8 cellular contexts compared by ENCODE assay signal in the genomic region with DNA sequence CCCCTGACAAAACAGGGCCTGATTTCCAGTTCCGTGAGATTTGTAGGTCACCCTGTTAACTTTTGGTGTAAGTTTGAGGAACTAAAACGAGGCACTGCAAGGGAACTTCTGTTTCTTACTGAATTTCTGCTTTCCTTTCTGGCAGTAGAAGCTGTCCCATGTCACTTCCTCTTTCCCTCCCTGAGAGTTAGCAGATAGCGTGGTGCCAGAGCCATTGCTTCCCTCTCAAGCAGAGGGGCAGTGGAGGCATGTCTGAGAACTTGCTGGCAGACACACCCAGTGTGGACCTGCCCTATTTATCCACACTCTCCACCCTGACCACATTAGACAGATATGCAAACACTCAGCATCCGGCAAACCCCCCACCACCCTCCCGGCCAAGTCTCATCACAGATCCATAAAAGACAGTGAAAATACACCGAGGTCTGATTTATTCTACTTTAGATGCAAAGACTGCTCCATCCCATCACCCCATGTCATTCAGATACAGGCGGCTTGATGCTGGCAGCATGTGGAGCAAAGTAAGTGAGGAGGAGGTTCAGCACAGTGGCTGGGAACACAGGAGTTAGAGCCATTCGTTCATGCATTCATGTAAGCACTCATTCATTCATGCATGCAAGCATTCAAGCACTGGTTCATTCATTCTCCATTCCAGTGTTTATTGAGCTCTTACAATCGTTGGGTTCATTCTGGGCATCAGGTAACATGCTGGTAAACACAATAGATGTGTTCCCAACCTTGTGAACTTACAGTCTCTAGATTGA.
DNase-seq lines count a peak whose midpoint lies in the region; ATAC-seq and TF ChIP-seq lines count a peak whose summit lies in the region.

No MANE protein-coding gene starts in this region.

- POLR2A ChIA-PET in OCI-LY7 (lab: Charles Lee) = interaction anchor here (0.6 to 1.0 kb wide), 4 partner anchors 11 to 481 kb away, joined by 3 to 6 read pairs (median 4); no protein-coding TSS in a partner anchor

- no peaks in the 10 kb centered on the region for H3K36me3 ChIP-seq in OCI-LY7 (ENCODE audit: insufficient read depth, low read length)

- no peaks in the 10 kb centered on the region for H3K79me2 ChIP-seq in OCI-LY7 (ENCODE audit: insufficient read depth, low read depth, low read length)

- ATAC-seq in HG02943 (IDR thresholded peaks at IDR 0.05; ENCODE audit: low read depth, unreplicated experiment) (peak; percentile 86), left colon (peak; percentile 97), HG02970 (IDR thresholded peaks at IDR 0.05; ENCODE audit: low FRiP score, unreplicated experiment) (no peak)

- peaks cover 21% of the 10 kb centered on the region for H3K4me1 ChIP-seq in OCI-LY7 (ENCODE audit: insufficient read depth, low read length, poor library complexity, severe bottlenecking)

- intact Hi-C loops in OCI-LY7 (cut with micrococcal nuclease; ENCODE audit: unreplicated experiment) (loop anchor here (10.0 kb wide), 1 partner anchor 291 kb away; no protein-coding TSS in a partner anchor), left colon (cut with DNase I, micrococcal nuclease) (no loop called here)

- H4K20me1 ChIP-seq in OCI-LY7 (ENCODE audit: insufficient read depth, low read length) = no peaks in the 10 kb centered on the region

- no TSS peak for BruUV-seq in OCI-LY7 (replicated peaks; lab: Mats Ljungman, UMichigan)

- H3K27ac ChIP-seq in OCI-LY7 (ENCODE audit: low read depth, low read length, poor library complexity, severe bottlenecking) = peak overlapping the region; percentile 15

- no peaks in the 10 kb centered on the region for H3K9me2 ChIP-seq in OCI-LY7 (ENCODE audit: insufficient read depth, low read length)

- H3K4me2 ChIP-seq in OCI-LY7 (ENCODE audit: low read length) = peak overlapping the region; percentile 65

- TF ChIP-seq CTCF in OCI-LY7 (conservative IDR thresholded peaks at IDR 0.05; ENCODE audit: low read length) = no peak

- H3K4me3 ChIP-seq in OCI-LY7 (ENCODE audit: low read depth, low read length, poor library complexity, severe bottlenecking) = peak overlapping the region; percentile 20

- peak overlapping the region; percentile 86 for H2AFZ ChIP-seq in OCI-LY7 (ENCODE audit: low read length)

- DNase-seq in NCI-H748 (lab: John Stamatoyannopoulos, UW; ENCODE audit: unreplicated experiment) = peak; percentile 35
- no peak for DNase-seq in NCI-H748 treated with DMSO at 0.1 percent for 48 hours (lab: John Stamatoyannopoulos, UW)
- DNase-seq in OCI-LY7 (ENCODE audit: low spot score) = peak; percentile 81
- peak; percentile 48 to 49 for DNase-seq in left colon
- no peak for DNase-seq in GOT3 (lab: John Stamatoyannopoulos, UW)
- DNase-seq in DMS 273 treated with DMSO at 0.1 percent for 48 hours (lab: John Stamatoyannopoulos, UW) = no peak

- no peaks in the 10 kb centered on the region for H3K9me3 ChIP-seq in OCI-LY7 (ENCODE audit: low read length)

- CTCF ChIA-PET in OCI-LY7 (lab: Charles Lee; ENCODE audit: unreplicated experiment) = interaction anchor here (1.0 kb wide), 1 partner anchor 9 kb away, joined by 3 read pairs; no protein-coding TSS in a partner anchor

Comparison
In these comparisons a context has a peak if more than half of its experiments do, and no peak if none do; other contexts are left out.
1. DNase-seq: peak in NCI-H748 (single experiment), OCI-LY7 (single experiment) and left colon (2 of 2); none in NCI-H748 treated with DMSO at 0.1 percent for 48 hours (single experiment), GOT3 (single experiment) and DMS 273 treated with DMSO at 0.1 percent for 48 hours (single experiment).